ENCODE assay signal across 18 cellular contexts in genomic region chr13:59880468-59880867, GRCh38.
"Had no signal": no experiment of that assay in that cellular context is flagged by ENCODE, and none has a peak within 500 bp of the region (broad histone marks: within the 10 kb centered on the region; RNA-seq: fewer than 3 reads in every experiment).

No MANE protein-coding gene starts in this region.

- H3K4me3 ChIP-seq: mucosa of descending colon, spleen, transverse colon had no signal

- H3K36me3 Mint-ChIP-seq: activated naive CD4-positive, alpha-beta T cell treated with anti-CD3 and anti-CD28 coated beads, Interleukin-2, amount 50 U/mL, for 72 hours; naive thymus-derived CD8-positive, alpha-beta T cell; stimulated activated naive B cell treated with anti-CD40 and anti-IgM and Interleukin-4, amounts not matched to agents 10 μg/mL and 1 μg/mL and 100 μg/mL, for 72 hours had no signal

- DNase-seq: activated CD4-positive, alpha-beta T cell treated with anti-CD3 and anti-CD28 coated beads, Interleukin-2, amount 50 U/mL, for 1 hour; activated effector memory CD4-positive, alpha-beta T cell treated with anti-CD3 and anti-CD28 coated beads, Interleukin-2, amount 50 U/mL, for 16 hours; activated T-cell treated with anti-CD3 and anti-CD28 coated beads, Interleukin-2, amount 50 U/mL, for 1 hour; aorta; immature natural killer cell; left cardiac atrium; mucosa of descending colon; naive thymus-derived CD8-positive, alpha-beta T cell; nucleus accumbens; right cardiac atrium; spleen; stimulated activated CD4-positive, alpha-beta T cell treated with anti-CD3 and anti-CD28 coated beads, Interleukin-1b, Interleukin-23, amount 100 ng/mL, for 48 hours; stimulated activated naive B cell treated with anti-CD40 and anti-IgM and Interleukin-4, amounts not matched to agents 10 μg/mL and 1 μg/mL and 100 μg/mL, for 72 hours; SW 1271; transverse colon had no signal

- H3K27ac Mint-ChIP-seq: activated naive CD4-positive, alpha-beta T cell treated with anti-CD3 and anti-CD28 coated beads, Interleukin-2, amount 50 U/mL, for 72 hours; immature natural killer cell; naive thymus-derived CD8-positive, alpha-beta T cell; progenitor cell of endocrine pancreas; stimulated activated naive B cell treated with anti-CD40 and anti-IgM and Interleukin-4, amounts not matched to agents 10 μg/mL and 1 μg/mL and 100 μg/mL, for 72 hours; T-helper 2 cell treated with Interferon-gamma antibody and Interleukin-4, amounts not matched to agents 5 μg/mL and 100 μg/mL, for 36 hours had no signal

- H3K4me1 Mint-ChIP-seq: immature natural killer cell; naive thymus-derived CD8-positive, alpha-beta T cell; stimulated activated naive B cell treated with anti-CD40 and anti-IgM and Interleukin-4, amounts not matched to agents 10 μg/mL and 1 μg/mL and 100 μg/mL, for 72 hours had no signal

- H3K4me3 Mint-ChIP-seq: immature natural killer cell; naive thymus-derived CD8-positive, alpha-beta T cell; stimulated activated naive B cell treated with anti-CD40 and anti-IgM and Interleukin-4, amounts not matched to agents 10 μg/mL and 1 μg/mL and 100 μg/mL, for 72 hours; T-helper 2 cell treated with Interferon-gamma antibody and Interleukin-4, amounts not matched to agents 5 μg/mL and 100 μg/mL, for 36 hours had no signal

- H3K9me3 Mint-ChIP-seq: activated naive CD4-positive, alpha-beta T cell treated with anti-CD3 and anti-CD28 coated beads, Interleukin-2, amount 50 U/mL, for 72 hours; naive thymus-derived CD8-positive, alpha-beta T cell; stimulated activated naive B cell treated with anti-CD40 and anti-IgM and Interleukin-4, amounts not matched to agents 10 μg/mL and 1 μg/mL and 100 μg/mL, for 72 hours; T-helper 2 cell treated with Interferon-gamma antibody and Interleukin-4, amounts not matched to agents 5 μg/mL and 100 μg/mL, for 36 hours had no signal

- H3K9me3 ChIP-seq: mucosa of descending colon, spleen, transverse colon had no signal

- H3K4me1 ChIP-seq: spleen, transverse colon had no signal

- ATAC-seq: activated naive CD4-positive, alpha-beta T cell treated with anti-CD3 and anti-CD28 coated beads, Interleukin-2, amount 50 U/mL, for 72 hours; left cardiac atrium; mucosa of descending colon; naive thymus-derived CD8-positive, alpha-beta T cell; right cardiac atrium; stimulated activated naive B cell treated with anti-CD40 and anti-IgM and Interleukin-4, amounts not matched to agents 10 μg/mL and 1 μg/mL and 100 μg/mL, for 72 hours had no signal

- H3K27me3 ChIP-seq: spleen, transverse colon had no signal

- H3K27me3 Mint-ChIP-seq: progenitor cell of endocrine pancreas; stimulated activated naive B cell treated with anti-CD40 and anti-IgM and Interleukin-4, amounts not matched to agents 10 μg/mL and 1 μg/mL and 100 μg/mL, for 72 hours had no signal

- H3K27ac ChIP-seq: spleen, transverse colon had no signal

- H3K36me3 ChIP-seq: spleen, transverse colon had no signal
